6 cellular contexts compared by ENCODE assay signal in the genomic region with DNA sequence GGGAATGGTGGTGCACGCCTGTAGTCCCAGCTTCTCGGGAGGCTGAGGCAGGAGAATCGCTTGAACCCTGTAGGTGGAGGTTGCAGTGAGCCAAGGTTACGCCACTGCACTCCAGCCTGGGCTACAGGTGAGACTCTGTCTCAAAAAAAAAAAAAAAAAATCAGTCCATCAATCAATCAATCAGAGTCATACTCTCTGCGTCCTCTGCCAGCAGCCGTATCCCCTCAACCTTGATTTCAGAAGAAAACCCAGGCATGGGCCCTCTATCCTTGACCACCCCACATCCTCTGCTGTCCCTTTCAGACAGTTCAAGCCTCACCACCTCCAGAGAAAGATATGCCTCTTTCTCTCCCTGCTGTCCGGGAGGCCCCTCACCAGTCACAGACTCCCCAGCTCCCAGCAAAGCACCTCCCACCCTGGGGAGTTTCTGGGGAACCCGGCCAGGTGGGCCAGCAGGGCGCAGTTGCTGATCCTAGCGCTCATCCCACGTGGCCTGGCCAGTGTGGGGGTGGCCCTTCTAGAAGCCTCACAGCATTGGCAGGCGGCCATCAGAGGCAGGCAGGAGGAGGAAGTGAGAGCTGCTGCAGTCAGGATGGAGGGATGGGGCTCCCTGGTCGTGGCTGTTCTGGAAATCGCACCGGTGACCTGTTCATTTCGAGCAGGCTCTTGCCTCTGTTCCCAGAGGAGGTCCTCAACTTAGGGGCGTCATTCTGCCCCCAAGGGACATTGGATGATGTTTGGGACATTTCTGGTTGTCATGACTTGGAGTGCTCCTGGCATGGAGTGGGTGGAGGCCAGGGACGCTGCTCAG.
DNase-seq lines count a peak whose midpoint lies in the region; ATAC-seq and TF ChIP-seq lines count a peak whose summit lies in the region.

No MANE protein-coding gene starts in this region.

- peaks cover 3% of the 10 kb centered on the region; the same call in 1 of the 2 replicates for H4K20me1 ChIP-seq in KMS-11 (ENCODE audit: insufficient read depth)

- no peaks in the 10 kb centered on the region for H3K9me3 ChIP-seq in neutrophil

- H2AFZ ChIP-seq in KMS-11 (ENCODE audit: low read depth): peak overlapping the region; percentile 30; the same call in 1 of the 2 replicates

- H3K27me3 ChIP-seq in KMS-11 (ENCODE audit: insufficient read depth, low read depth) (no peaks in the 10 kb centered on the region), brain microvascular endothelial cell (replicated peaks) (no peaks in the 10 kb centered on the region), neutrophil (no peaks in the 10 kb centered on the region)

- H3K4me1 ChIP-seq in KMS-11 (ENCODE audit: low read depth, poor library complexity, severe bottlenecking) (peaks cover 17% of the 10 kb centered on the region), neutrophil (ENCODE audit: control insufficient read depth in 1 of 2, insufficient read depth in 1 of 2, low read depth in 1 of 2, low read length in 1 of 2) (peaks cover 59% of the 10 kb centered on the region in 2 experiments)

- no peak for ATAC-seq in HG02840 (IDR thresholded peaks at IDR 0.05; ENCODE audit: low FRiP score, unreplicated experiment)

- no peak overlapping the region for H3K4me3 ChIP-seq in KMS-11 (IDR thresholded peaks at IDR 0.05; ENCODE audit: insufficient read depth, low read depth, low read length)
- H3K4me3 ChIP-seq in brain microvascular endothelial cell (ENCODE audit: low read depth, low read length): no peak overlapping the region
- peak overlapping the region; percentile 22 to 38 for H3K4me3 ChIP-seq in neutrophil (ENCODE audit: low read depth in 1 of 2, low read length in 1 of 2)

- H3K36me3 ChIP-seq in KMS-11 (ENCODE audit: insufficient read depth): no peaks in the 10 kb centered on the region
- H3K36me3 ChIP-seq in brain microvascular endothelial cell (replicated peaks): peaks cover 6% of the 10 kb centered on the region
- peaks cover 4% of the 10 kb centered on the region for H3K36me3 ChIP-seq in neutrophil

- DNase-seq in CD1c-positive myeloid dendritic cell (ENCODE audit: extremely low spot score): peak; percentile 94
- DNase-seq in brain microvascular endothelial cell: peak; percentile 74
- DNase-seq in stimulated activated CD4-positive, alpha-beta T cell treated with anti-CD3 and anti-CD28 coated beads, Interleukin-4, amount 100 ng/mL, for 24 hours: no peak

- H3K9ac ChIP-seq in KMS-11: no peak overlapping the region

- no peak overlapping the region for H3K27ac ChIP-seq in KMS-11
- H3K27ac ChIP-seq in brain microvascular endothelial cell: no peak overlapping the region
- H3K27ac ChIP-seq in neutrophil: peak overlapping the region; percentile 99

- in situ Hi-C loops in brain microvascular endothelial cell (cut with HindIII; ENCODE audit: low pct_ligation_motif_present, low sequenced_read_pairs): no loop called here

- TF ChIP-seq CTCF in KMS-11 (conservative IDR thresholded peaks at IDR 0.05; ENCODE audit: low read depth, low read length) (no peak), brain microvascular endothelial cell (IDR thresholded peaks at IDR 0.05; ENCODE audit: low read depth, low read length, missing control alignments) (no peak), neutrophil (IDR thresholded peaks at IDR 0.05) (peak; percentile 21)

- peaks cover 19% of the 10 kb centered on the region for H3K79me2 ChIP-seq in KMS-11 (ENCODE audit: insufficient read depth, low read depth)

- 0 out of 2 replicates have a peak overlapping the region, but pooled peaks have one; percentile 29 for H3K4me2 ChIP-seq in KMS-11

Comparison
In these comparisons a context has a peak if more than half of its experiments do, and no peak if none do; other contexts are left out.
1. H3K4me3 ChIP-seq: peak in neutrophil (2 of 2); none in KMS-11 (single experiment) and brain microvascular endothelial cell (single experiment).